1 cellular context compared by ENCODE assay signal in the genomic region with DNA sequence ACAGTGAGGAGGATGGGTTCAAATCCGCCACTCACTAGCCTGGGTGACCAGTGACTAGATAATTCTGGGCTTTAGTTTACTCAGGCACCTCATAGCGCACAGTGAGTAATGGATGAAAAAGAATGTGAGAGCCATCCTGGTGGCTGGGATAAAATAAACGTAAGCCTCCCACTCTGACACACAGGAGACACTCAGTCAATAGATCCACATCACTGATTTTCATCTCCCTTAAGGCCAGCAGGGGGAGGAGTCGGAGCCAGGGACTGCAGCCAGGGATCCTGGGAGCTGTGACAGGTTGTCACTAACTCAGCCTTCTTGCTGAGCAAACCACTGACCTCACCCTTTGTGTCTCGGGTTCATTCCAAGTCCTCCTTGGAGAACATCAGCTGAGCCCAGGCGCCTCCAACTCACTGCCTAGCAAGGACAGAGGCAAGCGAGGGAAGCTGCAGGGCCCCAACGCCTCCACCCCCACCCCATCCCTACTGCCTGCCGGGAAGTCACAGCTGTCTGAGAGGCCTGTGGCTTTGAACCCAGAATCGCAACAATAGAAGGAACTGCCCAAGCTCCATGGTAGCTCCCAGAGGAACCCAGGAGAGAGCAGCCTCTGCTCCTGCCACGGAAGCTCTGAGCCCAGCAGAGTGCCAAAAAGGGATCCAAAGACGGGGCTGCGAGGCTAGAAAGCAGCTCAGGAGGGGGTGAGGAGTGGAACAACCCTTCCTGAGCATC.
TF ChIP-seq lines count a peak whose summit lies in the region.

No MANE protein-coding gene starts in this region.

TF ChIP-seq in K562, 482 proteins besides CTCF, POLR2A, EP300 and RAD21 (continued from another document):
- TF ChIP-seq, protein P1, sequence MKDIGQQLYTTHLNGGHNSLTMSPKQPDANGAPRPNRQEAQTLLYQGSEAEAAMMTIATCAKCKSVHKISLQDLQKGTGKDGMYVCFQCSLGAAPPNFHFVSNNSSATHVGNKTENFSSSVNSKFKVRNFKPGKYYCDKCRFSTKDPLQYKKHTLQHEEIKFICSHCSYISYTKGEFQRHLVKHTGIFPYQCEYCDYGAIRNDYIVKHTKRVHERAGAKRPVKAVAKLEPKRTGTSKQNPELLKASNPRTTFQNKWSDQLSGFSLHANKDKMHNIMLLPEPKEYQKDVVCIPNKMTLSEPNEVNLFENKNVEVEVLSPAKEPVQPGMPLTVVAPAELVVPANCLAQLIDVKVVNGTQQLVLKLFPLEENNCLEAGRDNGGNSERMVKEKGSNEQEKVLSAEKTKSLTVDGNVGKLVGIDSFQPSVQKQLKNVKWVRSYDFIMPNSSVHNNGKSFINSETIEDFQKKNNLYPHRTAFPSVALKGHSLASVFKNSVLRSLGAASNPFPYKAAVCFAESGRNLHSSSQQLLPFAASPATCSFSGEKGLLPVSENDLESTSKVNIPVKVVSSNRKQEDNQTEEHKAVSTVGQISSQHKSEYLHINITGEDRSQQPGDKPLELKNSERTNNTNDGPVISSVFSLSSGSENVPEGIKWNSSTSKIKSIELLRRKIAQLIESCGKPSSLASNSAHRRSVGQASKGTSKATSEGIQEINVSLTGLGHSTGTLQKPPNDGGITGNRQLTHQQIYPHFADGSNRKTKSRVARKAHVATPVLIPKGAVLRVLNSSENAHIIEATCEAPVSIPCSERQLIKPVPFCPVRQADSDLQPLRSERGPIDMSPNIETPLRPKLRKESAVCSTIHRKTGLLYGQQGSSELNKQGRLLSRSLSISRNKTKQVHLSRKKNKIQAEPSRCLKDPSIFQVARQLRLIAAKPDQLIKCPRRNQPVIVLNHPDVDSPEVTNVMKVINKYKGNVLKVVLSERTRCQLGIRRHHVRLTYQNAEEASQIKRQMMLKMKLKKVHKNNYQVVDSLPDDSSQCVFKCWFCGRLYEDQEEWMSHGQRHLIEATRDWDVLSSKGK (CRISPR knock-in tag; IDR thresholded peaks at IDR 0.05) = no peak
- TF ChIP-seq HMGN3 (IDR thresholded peaks at IDR 0.05; ENCODE audit: borderline replicate concordance, extremely low read depth, insufficient read length, low read depth, low read length) (no peak), MEF2D (tag; conservative IDR thresholded peaks at IDR 0.05; ENCODE audit: low read depth) (no peak), OTX1 (CRISPR knock-in tag; IDR thresholded peaks at IDR 0.05) (no peak), NFYB (IDR thresholded peaks at IDR 0.05; ENCODE audit: extremely low read depth, insufficient read length) (no peak), PTRF (tag; IDR thresholded peaks at IDR 0.05) (no peak)
- TF ChIP-seq, protein P2, sequence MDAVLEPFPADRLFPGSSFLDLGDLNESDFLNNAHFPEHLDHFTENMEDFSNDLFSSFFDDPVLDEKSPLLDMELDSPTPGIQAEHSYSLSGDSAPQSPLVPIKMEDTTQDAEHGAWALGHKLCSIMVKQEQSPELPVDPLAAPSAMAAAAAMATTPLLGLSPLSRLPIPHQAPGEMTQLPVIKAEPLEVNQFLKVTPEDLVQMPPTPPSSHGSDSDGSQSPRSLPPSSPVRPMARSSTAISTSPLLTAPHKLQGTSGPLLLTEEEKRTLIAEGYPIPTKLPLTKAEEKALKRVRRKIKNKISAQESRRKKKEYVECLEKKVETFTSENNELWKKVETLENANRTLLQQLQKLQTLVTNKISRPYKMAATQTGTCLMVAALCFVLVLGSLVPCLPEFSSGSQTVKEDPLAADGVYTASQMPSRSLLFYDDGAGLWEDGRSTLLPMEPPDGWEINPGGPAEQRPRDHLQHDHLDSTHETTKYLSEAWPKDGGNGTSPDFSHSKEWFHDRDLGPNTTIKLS (IDR thresholded peaks at IDR 0.05; ENCODE audit: borderline replicate concordance, low read depth) = no peak
